Comparison of ENCODE assay signal across 23 cellular contexts in the genomic region with DNA sequence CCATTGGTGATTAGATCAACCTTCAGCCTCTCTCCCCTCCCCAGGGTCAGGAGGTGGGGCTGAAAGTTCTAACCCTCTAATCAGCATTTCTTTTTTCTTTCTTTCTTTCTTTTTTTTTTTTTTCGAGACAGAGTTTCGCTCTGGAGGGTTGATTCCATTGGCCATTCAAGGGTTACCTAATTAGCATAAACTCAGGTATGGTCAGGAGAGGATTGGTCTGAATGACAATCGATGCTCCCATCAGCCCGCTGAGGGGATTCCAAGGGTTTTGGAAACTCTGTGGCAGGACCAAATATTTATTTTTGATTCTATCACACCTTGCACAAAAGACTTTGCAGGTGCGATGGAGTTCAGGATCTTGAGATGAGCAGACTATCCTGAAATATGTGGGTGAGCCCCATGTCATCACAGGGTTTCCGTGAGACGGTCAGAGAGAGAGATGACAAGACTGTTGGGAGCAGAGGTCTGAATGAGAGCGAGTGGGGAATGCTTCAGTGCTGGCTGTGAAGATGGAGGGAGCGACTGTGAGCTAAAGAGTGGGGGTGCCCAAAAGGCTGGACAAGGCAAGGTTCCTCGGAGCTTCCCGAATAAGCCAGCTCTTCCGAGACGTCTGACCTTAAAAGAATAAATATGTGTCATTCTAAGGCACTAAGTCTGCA.
DNase-seq lines count a peak whose midpoint lies in the region; ATAC-seq, FAIRE-seq and TF ChIP-seq lines count a peak whose summit lies in the region.
"Had no signal": no experiment of that assay in that cellular context is flagged by ENCODE, and none has a peak within 500 bp of the region (broad histone marks: within the 10 kb centered on the region; RNA-seq: fewer than 3 reads in every experiment).

No MANE protein-coding gene starts in this region.

- 55% methylated on average over 13 of the region's 13 CpGs for WGBS in right cardiac atrium
- WGBS in GM12878 (ENCODE audit: insufficient coverage, insufficient replicate concordance, low lambda C conversion rate, missing lambda C conversion rate): 44% methylated on average over 11 of the region's 13 CpGs
- 60 to 71% (median 66%) methylated on average over 13 of the region's 13 CpGs for WGBS in adrenal gland, 4 donors

- H3K27me3 ChIP-seq in right cardiac atrium (ENCODE audit: control insufficient read depth, insufficient read depth): no peaks in the 10 kb centered on the region
- peaks cover 0 to 3% of the 10 kb centered on the region in 2 experiments; a peak in 2 of 4 replicates for H3K27me3 ChIP-seq in GM12878 (replicated peaks in 1 of 2; ENCODE audit: control insufficient read depth in 2 of 2, insufficient read depth in 2 of 2, low read length in 1 of 2)
- H3K27me3 ChIP-seq in lower lobe of right lung (ENCODE audit: low read depth): no peaks in the 10 kb centered on the region
- H3K27me3 ChIP-seq in adrenal gland: no peaks in the 10 kb centered on the region
- H3K27me3 ChIP-seq: BLaER1, SJSA1 had no signal

- RAD21 ChIA-PET in GM12878 (lab: Charles Lee; ENCODE audit: unreplicated experiment): no interaction called here

- no peaks in the 10 kb centered on the region for H3K79me2 ChIP-seq in GM12878 (ENCODE audit: control insufficient read depth, insufficient read depth, low read length)

- no peak for FAIRE-seq in GM12878 (lab: Jason Lieb, UNC)
- FAIRE-seq: A204.1 had no signal

- H3K27ac ChIP-seq in right cardiac atrium (ENCODE audit: low read length) (peak overlapping the region; percentile 65), GM12878 (ENCODE audit: control insufficient read depth, insufficient read depth) (no peak overlapping the region), lower lobe of right lung (no peak overlapping the region), adrenal gland (no peak overlapping the region)
- H3K27ac ChIP-seq: BLaER1, SJSA1 had no signal

- TF ChIP-seq CTCF in GM12878 (IDR thresholded peaks at IDR 0.05 in 2 of 3, conservative IDR thresholded peaks at IDR 0.05 in 1 of 3; ENCODE audit: control insufficient read depth in 2 of 3, extremely low read depth in 1 of 3, insufficient read depth in 1 of 3, low read depth in 3 of 3, low read length in 3 of 3): no peak
- no peak for TF ChIP-seq CTCF in lower lobe of right lung (IDR thresholded peaks at IDR 0.05)
- no peak for TF ChIP-seq CTCF in adrenal gland (IDR thresholded peaks at IDR 0.05)

- no peak for ATAC-seq in right cardiac atrium
- ATAC-seq in GM12878: no peak
- no peak for ATAC-seq in lower lobe of right lung
- ATAC-seq: PC-3 had no signal

- no TSS peak for BruUV-seq in GM12878 (replicated peaks; lab: Mats Ljungman, UMichigan)

- H3K9me3 ChIP-seq in right cardiac atrium (ENCODE audit: control insufficient read depth, low read length): no peaks in the 10 kb centered on the region
- H3K9me3 ChIP-seq in GM12878 (replicated peaks; ENCODE audit: control insufficient read depth, insufficient read depth, low read length): no peaks in the 10 kb centered on the region; the same call in 2 of the 3 replicates
- H3K9me3 ChIP-seq in lower lobe of right lung: no peaks in the 10 kb centered on the region
- no peaks in the 10 kb centered on the region for H3K9me3 ChIP-seq in adrenal gland (replicated peaks in 1 of 3)
- H3K9me3 ChIP-seq: SJSA1 had no signal

- intact Hi-C loops in right cardiac atrium (cut with DNase I): no loop called here
- intact Hi-C loops in cardiac septum (cut with DNase I): loop anchor here (10.0 kb wide), 1 partner anchor 285 kb away; no protein-coding TSS in a partner anchor
- intact Hi-C loops in GM12878 (cut with micrococcal nuclease; ENCODE audit: unreplicated experiment): no loop called here
- intact Hi-C loops in lower lobe of right lung (cut with DNase I): no loop called here
- intact Hi-C loops in adrenal gland (cut with DNase I): no loop called here

- no peak overlapping the region for H3K9ac ChIP-seq in GM12878 (ENCODE audit: control insufficient read depth, insufficient read depth, low read length)
- H3K9ac ChIP-seq: BLaER1 had no signal

- no peak overlapping the region for H3K4me2 ChIP-seq in GM12878 (ENCODE audit: control insufficient read depth, insufficient read depth)
- H3K4me2 ChIP-seq: BLaER1 had no signal

- TF ChIP-seq EP300 in GM12878 (IDR thresholded peaks at IDR 0.05; ENCODE audit: borderline replicate concordance in 1 of 2, control insufficient read depth in 1 of 2, low read depth in 2 of 2, low read length in 2 of 2): no peak

- H4K20me1 ChIP-seq in GM12878 (ENCODE audit: control insufficient read depth, insufficient read depth): no peaks in the 10 kb centered on the region; the same call in 1 of the 2 replicates
- H4K20me1 ChIP-seq: BLaER1 had no signal

- in situ Hi-C loops in GM12878 (cut with MboI): no loop called here

- CTCF ChIA-PET in GM12878 (lab: Yijun Ruan, JAX): interaction anchor here (0.7 kb wide), 1 partner anchor 423 kb away, joined by 4 read pairs; no protein-coding TSS in a partner anchor

- SMC1A ChIA-PET in GM12878 (lab: Charles Lee; ENCODE audit: uncharacterized antibody, unreplicated experiment): no interaction called here

- no peak for TF ChIP-seq RAD21 in GM12878 (IDR thresholded peaks at IDR 0.05; ENCODE audit: insufficient read depth, low read depth, low read length)

- POLR2A ChIA-PET in GM12878 (lab: Charles Lee): no interaction called here

- DNase-seq in right cardiac atrium (no peak), cardiac septum (ENCODE audit: low spot score) (no peak), GM12878 (ENCODE audit: low read depth, low spot score) (no peak), iPS-NIHi7 (ENCODE audit: extremely low spot score) (peak; percentile 51), lower lobe of right lung (no peak), adrenal gland (no peak)
- no peak for DNase-seq in stimulated activated naive CD4-positive, alpha-beta T cell (lab: John Stamatoyannopoulos, UW)
- DNase-seq: CD4-positive, CD25-positive, alpha-beta regulatory T cell; DMS153; DND-41; GOT3; KG1; MM.1S; NCI-H1694; NCI-H2029 treated with DMSO at 0.1 percent for 48 hours; NCI-H446 treated with DMSO at 0.1 percent for 48 hours; NCI-H526; NCI-H82; NK-92 treated with Interleukin-12 subunit alpha and Interleukin-12 subunit beta, amount 100 ng/mL, for 24 hours; PC-3 had no signal

- peaks cover 2% of the 10 kb centered on the region for H3K4me1 ChIP-seq in right cardiac atrium (ENCODE audit: control insufficient read depth, insufficient read depth, low read length)
- no peaks in the 10 kb centered on the region for H3K4me1 ChIP-seq in GM12878 (ENCODE audit: control insufficient read depth, insufficient read depth, low read length)
- H3K4me1 ChIP-seq in lower lobe of right lung: no peaks in the 10 kb centered on the region
- no peaks in the 10 kb centered on the region for H3K4me1 ChIP-seq in adrenal gland (replicated peaks in 1 of 2)
- H3K4me1 ChIP-seq: SJSA1 had no signal

- no peak overlapping the region for H3K4me3 ChIP-seq in right cardiac atrium (ENCODE audit: low read length)
- no peak overlapping the region for H3K4me3 ChIP-seq in GM12878
- H3K4me3 ChIP-seq in lower lobe of right lung: no peak overlapping the region
- H3K4me3 ChIP-seq in adrenal gland: no peak overlapping the region
- H3K4me3 ChIP-seq: BLaER1, SJSA1 had no signal

- no peak overlapping the region for H2AFZ ChIP-seq in GM12878 (ENCODE audit: control insufficient read depth, low read depth, low read length)

- no peak for TF ChIP-seq POLR2A in GM12878 (IDR thresholded peaks at IDR 0.05; ENCODE audit: low read depth, low read length)
- no peak for TF ChIP-seq POLR2A in adrenal gland (IDR thresholded peaks at IDR 0.05)

- H3K36me3 ChIP-seq in GM12878 (ENCODE audit: control insufficient read depth in 2 of 2, insufficient read depth in 2 of 2, low read length in 1 of 2): no peaks in the 10 kb centered on the region
- H3K36me3 ChIP-seq in lower lobe of right lung: no peaks in the 10 kb centered on the region
- no peaks in the 10 kb centered on the region for H3K36me3 ChIP-seq in adrenal gland (replicated peaks in 1 of 2)
- H3K36me3 ChIP-seq: BLaER1, SJSA1 had no signal

TF ChIP-seq in GM12878, 131 proteins besides CTCF, POLR2A, EP300 and RAD21:
- TF ChIP-seq RAD51 (IDR thresholded peaks at IDR 0.05) (no peak), ETV6 (conservative IDR thresholded peaks at IDR 0.05 in 1 of 2, IDR thresholded peaks at IDR 0.05 in 1 of 2; ENCODE audit: borderline replicate concordance in 1 of 2, low read depth in 1 of 2) (peak in 1 of 2 experiments; percentile 83; a peak in 2 of 4 replicates), NFXL1 (IDR thresholded peaks at IDR 0.05; ENCODE audit: borderline replicate concordance) (peak; percentile 86), TCF3 (IDR thresholded peaks at IDR 0.05; ENCODE audit: borderline replicate concordance, insufficient read depth, low read depth, low read length) (no peak)
